13 cellular contexts compared by ENCODE assay signal in genomic region chr22:25390297-25391240, GRCh38.
"Had no signal": no experiment of that assay in that cellular context is flagged by ENCODE, and none has a peak within 500 bp of the region (broad histone marks: within the 10 kb centered on the region; RNA-seq: fewer than 3 reads in every experiment).

No MANE protein-coding gene starts in this region.

- DNase-seq: activated CD4-positive, alpha-beta T cell treated with anti-CD3 and anti-CD28 coated beads, Interleukin-2, amount 50 U/mL, for 1 hour; activated CD4-positive, CD25-positive, alpha-beta regulatory T cell; activated T-cell treated with anti-CD3 and anti-CD28 coated beads for 4 hours; cortex of kidney; effector memory CD4-positive, alpha-beta T cell; kidney glomerular epithelial cell; stimulated activated CD4-positive, alpha-beta T cell treated with anti-CD3 and anti-CD28 coated beads, Interleukin-4, amount 100 ng/mL, for 1 hour; stimulated activated CD8-positive, alpha-beta memory T cell treated with anti-CD3 and anti-CD28 coated beads, Interleukin-4, amount 100 ng/mL, for 48 hours; stimulated activated naive CD8-positive, alpha-beta T cell treated with anti-CD3 and anti-CD28 coated beads, Interleukin-15, Interleukin-2, amounts not matched to agents 100 U/mL and 50 U/mL, for 24 hours; T-helper 17 cell had no signal

- H3K4me3 Mint-ChIP-seq: activated naive CD4-positive, alpha-beta T cell treated with anti-CD3 and anti-CD28 coated beads, Interleukin-2, amount 50 U/mL, for 24 hours; central memory CD8-positive, alpha-beta T cell; natural killer cell treated with Interleukin-12 subunit alpha and Interleukin-12 subunit beta and Interleukin-15 and Interleukin-18, amount 100 ng/mL, for 72 hours; T-helper 17 cell had no signal

- H3K27me3 Mint-ChIP-seq: activated naive CD4-positive, alpha-beta T cell treated with anti-CD3 and anti-CD28 coated beads, Interleukin-2, amount 50 U/mL, for 24 hours; central memory CD8-positive, alpha-beta T cell; natural killer cell treated with Interleukin-12 subunit alpha and Interleukin-12 subunit beta and Interleukin-15 and Interleukin-18, amount 100 ng/mL, for 72 hours; T-helper 17 cell had no signal

- ATAC-seq: natural killer cell treated with Interleukin-12 subunit alpha and Interleukin-12 subunit beta and Interleukin-15 and Interleukin-18, amount 100 ng/mL, for 72 hours; stimulated activated naive CD8-positive, alpha-beta T cell treated with anti-CD3 and anti-CD28 coated beads, Interleukin-15, Interleukin-2, amounts not matched to agents 100 U/mL and 50 U/mL, for 24 hours; T-helper 17 cell had no signal

- H3K27ac Mint-ChIP-seq: activated naive CD4-positive, alpha-beta T cell treated with anti-CD3 and anti-CD28 coated beads, Interleukin-2, amount 50 U/mL, for 24 hours; natural killer cell treated with Interleukin-12 subunit alpha and Interleukin-12 subunit beta and Interleukin-15 and Interleukin-18, amount 100 ng/mL, for 72 hours had no signal

- H3K9me3 Mint-ChIP-seq: activated naive CD4-positive, alpha-beta T cell treated with anti-CD3 and anti-CD28 coated beads, Interleukin-2, amount 50 U/mL, for 24 hours; central memory CD8-positive, alpha-beta T cell; natural killer cell treated with Interleukin-12 subunit alpha and Interleukin-12 subunit beta and Interleukin-15 and Interleukin-18, amount 100 ng/mL, for 72 hours had no signal

- H3K36me3 Mint-ChIP-seq: activated naive CD4-positive, alpha-beta T cell treated with anti-CD3 and anti-CD28 coated beads, Interleukin-2, amount 50 U/mL, for 24 hours; natural killer cell treated with Interleukin-12 subunit alpha and Interleukin-12 subunit beta and Interleukin-15 and Interleukin-18, amount 100 ng/mL, for 72 hours had no signal
